In the genomic region with DNA sequence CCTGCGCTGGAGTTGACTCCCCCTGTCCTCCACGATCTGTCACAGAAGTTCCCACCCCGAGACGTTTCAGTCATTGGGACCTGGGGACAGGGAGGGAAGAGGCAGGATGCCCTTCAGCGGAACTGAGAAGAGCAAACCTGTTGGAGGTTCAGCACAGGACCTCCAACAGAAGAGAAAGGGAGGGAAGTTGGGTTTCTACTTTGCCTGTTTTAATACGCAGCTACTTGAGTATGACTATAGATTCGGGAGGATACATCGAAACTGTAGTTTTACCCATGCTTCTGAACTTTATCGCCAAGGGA, we compare ENCODE assay signal across 8 cellular contexts. TPM values are rescaled to one million over a fixed set of nuclear protein-coding genes. Genes with fewer than 3 reads are reported as not detected.
A peak's percentile ranks its signal among the peaks of the same experiment; 100 is the strongest.
DNase-seq lines count a peak whose midpoint lies in the region; ATAC-seq and TF ChIP-seq lines count a peak whose summit lies in the region.

No MANE protein-coding gene starts in this region.

- H2AFZ ChIP-seq in KMS-11 (ENCODE audit: low read depth) = peak overlapping the region; percentile 75
- H2AFZ ChIP-seq in mammary epithelial cell (ENCODE audit: low read depth, low read length) = peak overlapping the region; percentile 56

- dilution Hi-C loops in mammary epithelial cell (cut with HindIII; ENCODE audit: low sequenced_read_pairs) = no loop called here

- intact Hi-C loops in mammary epithelial cell (cut with micrococcal nuclease) = loop anchor here (1.0 kb wide), 1 partner anchor 16 kb away; no protein-coding TSS in a partner anchor
- intact Hi-C loops in mucosa of descending colon (cut with DNase I, micrococcal nuclease) = loop anchor here in 1 of 2 donors (5.0 kb wide), 1 partner anchor 108 kb away; no protein-coding TSS in a partner anchor

- no peak overlapping the region for H3K4me3 ChIP-seq in KMS-11 (IDR thresholded peaks at IDR 0.05; ENCODE audit: insufficient read depth, low read depth, low read length)
- H3K4me3 ChIP-seq in mammary epithelial cell (replicated peaks in 1 of 3; ENCODE audit: insufficient read depth in 1 of 3, low read depth in 2 of 3, low read length in 3 of 3) = peak overlapping the region; percentile 37 to 92 (median 56)
- peak overlapping the region; percentile 36 for H3K4me3 ChIP-seq in mucosa of descending colon

- H3K79me2 ChIP-seq in KMS-11 (ENCODE audit: insufficient read depth, low read depth) (peaks cover 27% of the 10 kb centered on the region), mammary epithelial cell (ENCODE audit: insufficient read depth, low read length) (peaks cover 41% of the 10 kb centered on the region)

- H3K9me3 ChIP-seq in mammary epithelial cell (replicated peaks; ENCODE audit: insufficient read depth, low read length) (peaks cover 4% of the 10 kb centered on the region), mucosa of descending colon (no peaks in the 10 kb centered on the region)

- no peaks in the 10 kb centered on the region for H3K27me3 ChIP-seq in KMS-11 (ENCODE audit: insufficient read depth, low read depth)
- H3K27me3 ChIP-seq in mammary epithelial cell (ENCODE audit: insufficient read depth, low read length) = no peaks in the 10 kb centered on the region

- H3K36me3 ChIP-seq in KMS-11 (ENCODE audit: insufficient read depth) (no peaks in the 10 kb centered on the region), mammary epithelial cell (ENCODE audit: insufficient read depth, low read length) (peaks cover 12% of the 10 kb centered on the region), mucosa of descending colon (ENCODE audit: low read depth) (no peaks in the 10 kb centered on the region)

- in situ Hi-C loops in mammary epithelial cell (cut with MboI; ENCODE audit: low sequenced_read_pairs in 2 of 2) = loop anchor here (5.0 to 10.0 kb wide), 3 partner anchors 100 to 302 kb away; no protein-coding TSS in a partner anchor

- H4K20me1 ChIP-seq in KMS-11 (ENCODE audit: insufficient read depth) (no peaks in the 10 kb centered on the region), mammary epithelial cell (ENCODE audit: insufficient read depth, low read length) (peaks cover 8% of the 10 kb centered on the region)

- DNase-seq in DMS79 treated with DMSO at 0.1 percent for 48 hours (lab: John Stamatoyannopoulos, UW) (peak; percentile 57), mammary epithelial cell (no peak), mucosa of descending colon (no peak), NCI-H2171 (lab: John Stamatoyannopoulos, UW) (no peak), glomerular visceral epithelial cell (ENCODE audit: extremely low spot score) (no peak)
- no peak for DNase-seq in effector CD8-positive, alpha-beta T cell (lab: John Stamatoyannopoulos, UW)

- CTCF ChIA-PET in mammary epithelial cell (lab: Charles Lee; ENCODE audit: low non-redundant PET) = no interaction called here

- TF ChIP-seq CTCF in KMS-11 (conservative IDR thresholded peaks at IDR 0.05; ENCODE audit: low read depth, low read length) (no peak), mammary epithelial cell (conservative IDR thresholded peaks at IDR 0.05 in 1 of 2, IDR thresholded peaks at IDR 0.05 in 1 of 2; ENCODE audit: extremely low read depth in 1 of 2, insufficient read depth in 1 of 2, low read depth in 1 of 2, low read length in 2 of 2) (no peak), mucosa of descending colon (IDR thresholded peaks at IDR 0.05) (no peak)

- ATAC-seq in mucosa of descending colon (peak; percentile 0), HG03442 (IDR thresholded peaks at IDR 0.05; ENCODE audit: unreplicated experiment) (no peak)

- peaks cover 11% of the 10 kb centered on the region for H3K4me1 ChIP-seq in KMS-11 (ENCODE audit: low read depth, poor library complexity, severe bottlenecking)
- peaks cover 50% of the 10 kb centered on the region for H3K4me1 ChIP-seq in mammary epithelial cell (ENCODE audit: insufficient read depth, low read length)
- H3K4me1 ChIP-seq in mucosa of descending colon (ENCODE audit: low read depth) = peaks cover 24% of the 10 kb centered on the region

- H3K27ac ChIP-seq in KMS-11 = peak overlapping the region; percentile 99
- H3K27ac ChIP-seq in mammary epithelial cell (ENCODE audit: insufficient read depth, low read depth, low read length) = peak overlapping the region; percentile 93

- H3K9ac ChIP-seq in KMS-11 (peak overlapping the region; percentile 87), mammary epithelial cell (ENCODE audit: insufficient read depth, low read length) (peak overlapping the region; percentile 87)

- WGBS in mammary epithelial cell (ENCODE audit: low coverage, missing lambda C conversion rate) = 2% methylated on average over 8 of the region's 9 CpGs

- no TSS peak for BruUV-seq in mammary epithelial cell (replicated peaks; lab: Mats Ljungman, UMichigan)

- H3K4me2 ChIP-seq in KMS-11 (peak overlapping the region; percentile 30), mammary epithelial cell (ENCODE audit: insufficient read depth, low read depth, low read length) (peak overlapping the region; percentile 96)

RNA-seq across cellular contexts. Expression of gene DUSP6, which starts 2.3 kb away (rescaled TPM):
- total RNA-seq in mammary epithelial cell = 100 to 1,000 TPM; 190 to 291 TPM
- 367 TPM for polyA plus RNA-seq in mammary epithelial cell
- 673 TPM for polyA minus RNA-seq in mammary epithelial cell
- 10 to 100 TPM; 56.6 to 82.1 (median 65.0) TPM for total RNA-seq in mucosa of descending colon
